Comparison of ENCODE assay signal across 13 cellular contexts in the genomic region with DNA sequence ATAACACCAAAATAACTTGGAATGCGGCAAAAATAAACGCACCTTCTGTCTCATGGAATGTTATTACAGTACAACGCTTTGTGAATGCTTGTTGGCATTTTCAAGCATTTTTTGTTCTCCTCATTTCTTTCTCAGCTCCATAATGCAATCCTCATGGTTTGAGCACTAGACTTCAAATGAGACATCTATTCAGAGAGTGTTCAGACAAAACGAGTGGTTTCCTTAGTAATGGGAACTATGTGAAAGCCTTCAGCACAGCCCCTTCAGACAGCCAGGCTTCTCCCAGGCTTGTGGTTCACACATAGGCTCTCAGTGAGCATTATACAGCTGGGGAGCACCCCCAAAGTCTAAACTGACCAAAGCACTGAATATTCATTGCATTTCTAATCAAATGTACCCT. TPM values are rescaled to one million over a fixed set of nuclear protein-coding genes. Genes with fewer than 3 reads are reported as not detected.
DNase-seq lines count a peak whose midpoint lies in the region; ATAC-seq and TF ChIP-seq lines count a peak whose summit lies in the region.
"Had no signal": no experiment of that assay in that cellular context is flagged by ENCODE, and none has a peak within 500 bp of the region (broad histone marks: within the 10 kb centered on the region; RNA-seq: fewer than 3 reads in every experiment).

No MANE protein-coding gene starts in this region.

- H3K27me3 Mint-ChIP-seq in activated CD4-positive, alpha-beta T cell treated with anti-CD3 and anti-CD28 coated beads, Interleukin-2, amount 10 ng/mL, durations not matched to agents 24 days and 14 days = peaks cover 2% of the 10 kb centered on the region
- H3K27me3 Mint-ChIP-seq in T-cell = no peaks in the 10 kb centered on the region

- H3K4me3 ChIP-seq in dorsolateral prefrontal cortex = peak overlapping the region in 44 of 59 donors; percentile 2 to 52 (median 17)
- H3K4me3 ChIP-seq: A549, tibial nerve had no signal

- H3K9me3 Mint-ChIP-seq in activated CD4-positive, alpha-beta T cell treated with anti-CD3 and anti-CD28 coated beads, Interleukin-2, amount 10 ng/mL, durations not matched to agents 24 days and 14 days = peaks cover 3% of the 10 kb centered on the region
- no peaks in the 10 kb centered on the region for H3K9me3 Mint-ChIP-seq in T-cell

- POLR2A ChIA-PET in T-cell (lab: Charles Lee) = interaction anchor here in 1 of 2 donors (1.3 kb wide), 1 partner anchor 12 kb away, joined by 5 read pairs; no protein-coding TSS in a partner anchor

- peak; percentile 69 for DNase-seq in activated CD4-positive, alpha-beta T cell treated with anti-CD3 and anti-CD28 coated beads, Interleukin-2, amount 10 ng/mL, durations not matched to agents 24 days and 14 days
- DNase-seq in activated CD4-positive, alpha-beta T cell treated with anti-CD3 and anti-CD28 coated beads for 48 hours = no peak
- DNase-seq in T-cell (no peak), dorsolateral prefrontal cortex (peak in 1 of 10 donors; percentile 32), HUDEP-2 (lab: John Stamatoyannopoulos, UW; ENCODE audit: unreplicated experiment in 76 of 76) (no peak), cardiac septum (ENCODE audit: low spot score) (no peak)
- DNase-seq in stimulated activated naive CD8-positive, alpha-beta T cell treated with anti-CD3 and anti-CD28 coated beads, Interleukin-15, Interleukin-2, amounts not matched to agents 100 U/mL and 50 U/mL, for 24 hours = peak; percentile 50
- DNase-seq: NCI-H446; stimulated activated CD4-positive, alpha-beta T cell treated with anti-CD3 and anti-CD28 coated beads, Interleukin-2, amount 100 ng/mL, for 48 hours had no signal

- H3K36me3 Mint-ChIP-seq in activated CD4-positive, alpha-beta T cell treated with anti-CD3 and anti-CD28 coated beads, Interleukin-2, amount 10 ng/mL, durations not matched to agents 24 days and 14 days (ENCODE audit: low read depth) = peaks cover 7% of the 10 kb centered on the region
- H3K36me3 Mint-ChIP-seq in T-cell = peaks cover 4% of the 10 kb centered on the region

- peak overlapping the region; percentile 86 for H3K27ac Mint-ChIP-seq in activated CD4-positive, alpha-beta T cell treated with anti-CD3 and anti-CD28 coated beads, Interleukin-2, amount 10 ng/mL, durations not matched to agents 24 days and 14 days
- H3K27ac Mint-ChIP-seq in T-cell = peak overlapping the region; percentile 92 to 96

- intact Hi-C loops in activated CD4-positive, alpha-beta T cell treated with anti-CD3 and anti-CD28 coated beads, Interleukin-2, amount 10 ng/mL, durations not matched to agents 24 days and 14 days (cut with micrococcal nuclease) = loop anchor here (2.0 kb wide), 1 partner anchor 16 kb away; no protein-coding TSS in a partner anchor
- intact Hi-C loops in dorsolateral prefrontal cortex (cut with DNase I) = no loop called here
- intact Hi-C loops in cardiac septum (cut with DNase I) = no loop called here

- peak overlapping the region; percentile 58 for H3K4me3 Mint-ChIP-seq in activated CD4-positive, alpha-beta T cell treated with anti-CD3 and anti-CD28 coated beads, Interleukin-2, amount 10 ng/mL, durations not matched to agents 24 days and 14 days
- H3K4me3 Mint-ChIP-seq in T-cell = peak overlapping the region; percentile 19 to 32 (median 31)

- H3K27me3 ChIP-seq in dorsolateral prefrontal cortex = no peaks in the 10 kb centered on the region
- H3K27me3 ChIP-seq: neutrophil, tibial nerve had no signal

- ATAC-seq in T-cell (replicated peaks in 1 of 4) = no peak
- peak; percentile 80 for ATAC-seq in stimulated activated naive CD8-positive, alpha-beta T cell treated with anti-CD3 and anti-CD28 coated beads, Interleukin-15, Interleukin-2, amounts not matched to agents 100 U/mL and 50 U/mL, for 24 hours
- ATAC-seq in GM18861 (IDR thresholded peaks at IDR 0.05; ENCODE audit: unreplicated experiment) = no peak
- ATAC-seq: A549 had no signal

- no peak for TF ChIP-seq CTCF in dorsolateral prefrontal cortex (IDR thresholded peaks at IDR 0.05 in 54 of 56, conservative IDR thresholded peaks at IDR 0.05 in 2 of 56; ENCODE audit: low read depth in 1 of 56, partially characterized antibody in 56 of 56)

- CTCF ChIA-PET in T-cell (lab: Charles Lee) = interaction anchor here in 1 of 2 donors (0.9 to 1.6 kb wide), 2 partner anchors 9 to 16 kb away, joined by 5 to 8 read pairs; partner anchors contain the start of gene LRRN3

- H3K4me1 Mint-ChIP-seq in activated CD4-positive, alpha-beta T cell treated with anti-CD3 and anti-CD28 coated beads, Interleukin-2, amount 10 ng/mL, durations not matched to agents 24 days and 14 days = peaks cover 65% of the 10 kb centered on the region
- peaks cover 52 to 67% (median 60%) of the 10 kb centered on the region in 3 donors for H3K4me1 Mint-ChIP-seq in T-cell

- H3K27ac ChIP-seq in dorsolateral prefrontal cortex = peak overlapping the region in 32 of 59 donors; percentile 1 to 74 (median 25)
- H3K27ac ChIP-seq: A549, neutrophil, tibial nerve had no signal

RNA-seq across cellular contexts. Expression of gene LRRN3, which starts 8.6 kb away (rescaled TPM):
- 53.4 and 56.5 TPM in 2 replicates for total RNA-seq in activated CD4-positive, alpha-beta T cell treated with anti-CD3 and anti-CD28 coated beads, Interleukin-2, amount 10 ng/mL, durations not matched to agents 24 days and 14 days
- total RNA-seq in T-cell (100 to 1,000 TPM in 1 of 5 donors, 10 to 100 TPM in 4; 18.5 to 106 (median 52.3) TPM), dorsolateral prefrontal cortex (10 to 100 TPM; 12.6 to 47.0 (median 31.6) TPM), cardiac septum (0.40 TPM)

Comparison
In these comparisons a context has a peak if more than half of its experiments do, and no peak if none do; other contexts are left out.
1. DNase-seq: peak in activated CD4-positive, alpha-beta T cell treated with anti-CD3 and anti-CD28 coated beads, Interleukin-2, amount 10 ng/mL, durations not matched to agents 24 days and 14 days (single experiment) and stimulated activated naive CD8-positive, alpha-beta T cell treated with anti-CD3 and anti-CD28 coated beads, Interleukin-15, Interleukin-2, amounts not matched to agents 100 U/mL and 50 U/mL, for 24 hours (single experiment); none in activated CD4-positive, alpha-beta T cell treated with anti-CD3 and anti-CD28 coated beads for 48 hours (single experiment), T-cell (0 of 34), HUDEP-2 (0 of 76) and cardiac septum (single experiment).